ENCODE assay signal across 20 cellular contexts in the genomic region with DNA sequence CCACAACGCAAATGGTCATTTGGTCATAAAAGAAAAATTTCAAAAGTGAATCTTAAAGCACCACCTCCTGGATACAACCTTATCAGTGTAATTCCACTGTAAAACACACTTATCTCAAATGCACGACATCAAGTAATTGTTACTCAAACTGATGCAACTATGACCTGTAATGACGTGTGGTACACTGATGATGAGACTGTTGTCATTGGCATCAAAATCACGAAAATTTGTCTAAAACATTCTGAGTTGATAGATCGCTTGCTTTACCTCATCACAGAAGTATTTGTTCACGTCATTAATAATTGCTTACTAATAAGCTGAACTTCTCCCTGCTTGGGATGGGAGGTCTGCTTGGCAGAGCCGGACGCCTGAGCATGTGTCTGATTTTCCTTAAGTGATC.
"Had no signal": no experiment of that assay in that cellular context is flagged by ENCODE, and none has a peak within 500 bp of the region (broad histone marks: within the 10 kb centered on the region; RNA-seq: fewer than 3 reads in every experiment).

No MANE protein-coding gene starts in this region.

- H3K9me3 Mint-ChIP-seq: activated naive CD4-positive, alpha-beta T cell treated with anti-CD3 and anti-CD28 coated beads, Interleukin-2, amount 50 U/mL, for 24 hours; memory B cell; nephron progenitor cell; stimulated activated effector memory CD8-positive, alpha-beta T cell treated with anti-CD3 and anti-CD28 coated beads, Interleukin-12 subunit alpha, Interleukin-12 subunit beta, amount 100 ng/mL, for 72 hours had no signal

- H3K27ac Mint-ChIP-seq: activated naive CD4-positive, alpha-beta T cell treated with anti-CD3 and anti-CD28 coated beads, Interleukin-2, amount 50 U/mL, for 24 hours; memory B cell; nephron progenitor cell; stimulated activated effector memory CD8-positive, alpha-beta T cell treated with anti-CD3 and anti-CD28 coated beads, Interleukin-12 subunit alpha, Interleukin-12 subunit beta, amount 100 ng/mL, for 72 hours had no signal

- H3K4me3 Mint-ChIP-seq: activated naive CD4-positive, alpha-beta T cell treated with anti-CD3 and anti-CD28 coated beads, Interleukin-2, amount 50 U/mL, for 24 hours; memory B cell; nephron progenitor cell; stimulated activated effector memory CD8-positive, alpha-beta T cell treated with anti-CD3 and anti-CD28 coated beads, Interleukin-12 subunit alpha, Interleukin-12 subunit beta, amount 100 ng/mL, for 72 hours had no signal

- DNase-seq: activated CD4-positive, alpha-beta T cell treated with anti-CD3 and anti-CD28 coated beads for 1 hour; activated gamma-delta T cell treated with Interleukin-2 at 50 U/mL for 16 hours; activated T-cell treated with anti-CD3 and anti-CD28 coated beads, Interleukin-2, amount 50 U/mL, for 1 hour; cerebellar nuclear complex; left cardiac atrium; nephron progenitor cell; nucleus accumbens; small intestine; stimulated activated CD4-positive, alpha-beta T cell treated with anti-CD3 and anti-CD28 coated beads, Interleukin-2, amount 100 ng/mL, for 24 hours; T-helper 1 cell; transverse colon; uterus; WERI-Rb-1 had no signal

- H3K9me3 ChIP-seq: ascending aorta, gastrocnemius medialis, transverse colon, uterus had no signal

- ATAC-seq: gastrocnemius medialis; stimulated activated effector memory CD8-positive, alpha-beta T cell treated with anti-CD3 and anti-CD28 coated beads, Interleukin-12 subunit alpha, Interleukin-12 subunit beta, amount 100 ng/mL, for 72 hours had no signal

- H3K27me3 Mint-ChIP-seq: activated naive CD4-positive, alpha-beta T cell treated with anti-CD3 and anti-CD28 coated beads, Interleukin-2, amount 50 U/mL, for 24 hours had no signal

- H3K36me3 ChIP-seq: ascending aorta, gastrocnemius medialis, transverse colon, uterus, WERI-Rb-1 had no signal

- H3K27ac ChIP-seq: ascending aorta, epithelial cell of prostate, gastrocnemius medialis, uterus, WERI-Rb-1 had no signal

- H3K36me3 Mint-ChIP-seq: activated naive CD4-positive, alpha-beta T cell treated with anti-CD3 and anti-CD28 coated beads, Interleukin-2, amount 50 U/mL, for 24 hours; memory B cell; stimulated activated effector memory CD8-positive, alpha-beta T cell treated with anti-CD3 and anti-CD28 coated beads, Interleukin-12 subunit alpha, Interleukin-12 subunit beta, amount 100 ng/mL, for 72 hours had no signal

- H3K4me1 ChIP-seq: ascending aorta, gastrocnemius medialis, uterus had no signal

- H3K4me3 ChIP-seq: ascending aorta, coronary artery, gastrocnemius medialis, transverse colon, uterus had no signal

- H3K27me3 ChIP-seq: ascending aorta, gastrocnemius medialis, transverse colon, uterus had no signal
